Comparison of ENCODE assay signal across 8 cellular contexts in the genomic region with DNA sequence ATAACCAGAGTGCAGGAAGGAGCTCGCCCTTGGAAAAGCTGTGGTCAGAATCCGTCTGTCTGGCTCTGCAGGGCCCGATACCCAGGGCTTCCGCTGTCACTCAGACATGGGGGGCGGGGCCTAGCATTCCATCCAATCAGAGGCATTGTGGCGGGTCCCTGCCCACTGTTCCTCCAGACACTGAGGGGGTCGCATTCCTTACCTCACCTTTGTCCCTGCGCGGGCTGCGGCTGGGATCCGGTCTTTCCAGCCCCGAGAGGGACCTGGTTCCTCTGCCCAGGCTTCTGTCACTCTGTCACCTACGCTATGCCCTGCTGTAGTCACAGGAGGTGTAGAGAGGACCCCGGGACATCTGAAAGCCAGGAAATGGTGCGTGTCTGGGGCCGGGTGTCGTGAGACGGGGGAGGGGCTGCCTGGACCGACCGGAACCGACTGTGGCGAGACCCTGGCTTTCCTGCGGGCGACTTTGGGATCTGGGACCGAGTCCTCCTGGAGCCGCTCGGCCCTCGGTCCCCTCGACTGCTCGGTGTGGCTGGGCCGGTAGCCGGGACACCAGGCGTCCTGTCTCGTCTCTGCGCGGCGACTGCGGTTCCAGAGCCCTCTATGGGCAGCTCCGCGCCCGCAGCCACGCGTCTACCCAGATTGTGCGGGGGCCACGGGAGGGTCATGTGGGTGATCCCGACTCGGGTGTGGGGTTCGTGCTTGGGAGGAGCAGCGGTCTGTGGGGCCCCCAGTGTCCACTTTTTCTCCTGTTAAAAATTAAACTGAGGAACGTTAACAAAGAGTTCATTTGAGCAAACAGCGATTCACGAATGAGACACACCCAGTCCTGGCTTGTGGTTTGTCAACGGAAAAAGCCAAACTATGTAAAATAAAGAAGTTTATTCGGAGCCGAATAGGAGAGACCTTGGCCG. TPM values are rescaled to one million over a fixed set of nuclear protein-coding genes. Genes with fewer than 3 reads are reported as not detected.
DNase-seq lines count a peak whose midpoint lies in the region; ATAC-seq and TF ChIP-seq lines count a peak whose summit lies in the region.

ZNF69 (plus strand) TSS at position 165 of the 914 bp plus-strand sequence; CDS start at position 307, 142 bp downstream.

- ATAC-seq in HG02870 (IDR thresholded peaks at IDR 0.05; ENCODE audit: unreplicated experiment) (peak; percentile 61), naive B cell (ENCODE audit: low read depth in 2 of 2) (peak; percentile 78 to 81)

- DNase-seq in COLO668 (lab: John Stamatoyannopoulos, UW; ENCODE audit: unreplicated experiment) (peak; percentile 73), fibroblast of peridontal ligament (ENCODE audit: extremely low read depth) (peak; percentile 54), naive B cell (peak; percentile 48), HPDE6-E6E7 (ENCODE audit: extremely low spot score) (no peak)
- peak; percentile 14 for DNase-seq in activated T-helper 1 cell treated with anti-CD3 and anti-CD28 coated beads, Interleukin-12 subunit alpha, Interleukin-12 subunit beta, Interleukin-2, Interleukin-4 antibody, amounts not matched to agents 30 ng/mL and 10 ng/mL and 1 ng/mL, durations not matched to agents 14 hours and 24 hours and 36 hours (ENCODE audit: low spot score)
- DNase-seq in stimulated activated CD8-positive, alpha-beta memory T cell treated with anti-CD3 and anti-CD28 coated beads, Interleukin-7, amount 100 ng/mL, for 24 hours (ENCODE audit: low read depth): peak; percentile 42

- H3K4me1 Mint-ChIP-seq in activated T-helper 1 cell treated with anti-CD3 and anti-CD28 coated beads, Interleukin-12 subunit alpha, Interleukin-12 subunit beta, Interleukin-2, Interleukin-4 antibody, amounts not matched to agents 30 ng/mL and 10 ng/mL and 1 ng/mL, durations not matched to agents 14 hours and 24 hours and 36 hours (ENCODE audit: low read depth): peaks cover 20% of the 10 kb centered on the region
- peaks cover 21 to 26% (median 24%) of the 10 kb centered on the region in 3 donors for H3K4me1 Mint-ChIP-seq in naive B cell

- peaks cover 5% of the 10 kb centered on the region for H3K9me3 Mint-ChIP-seq in activated T-helper 1 cell treated with anti-CD3 and anti-CD28 coated beads, Interleukin-12 subunit alpha, Interleukin-12 subunit beta, Interleukin-2, Interleukin-4 antibody, amounts not matched to agents 30 ng/mL and 10 ng/mL and 1 ng/mL, durations not matched to agents 14 hours and 24 hours and 36 hours
- H3K9me3 Mint-ChIP-seq in naive B cell: peaks cover 2 to 12% (median 5%) of the 10 kb centered on the region in 7 donors

- H3K36me3 Mint-ChIP-seq in activated T-helper 1 cell treated with anti-CD3 and anti-CD28 coated beads, Interleukin-12 subunit alpha, Interleukin-12 subunit beta, Interleukin-2, Interleukin-4 antibody, amounts not matched to agents 30 ng/mL and 10 ng/mL and 1 ng/mL, durations not matched to agents 14 hours and 24 hours and 36 hours (ENCODE audit: low read depth): peaks cover 4% of the 10 kb centered on the region
- H3K36me3 Mint-ChIP-seq in naive B cell: peaks cover 0 to 7% of the 10 kb centered on the region in 2 donors

- intact Hi-C loops in activated T-helper 1 cell treated with anti-CD3 and anti-CD28 coated beads, Interleukin-12 subunit alpha, Interleukin-12 subunit beta, Interleukin-2, Interleukin-4 antibody, amounts not matched to agents 30 ng/mL and 10 ng/mL and 1 ng/mL, durations not matched to agents 14 hours and 24 hours and 36 hours (cut with micrococcal nuclease): no loop called here

- peak within 1 kb of the TSS; percentile 61 for H3K27ac Mint-ChIP-seq in activated T-helper 1 cell treated with anti-CD3 and anti-CD28 coated beads, Interleukin-12 subunit alpha, Interleukin-12 subunit beta, Interleukin-2, Interleukin-4 antibody, amounts not matched to agents 30 ng/mL and 10 ng/mL and 1 ng/mL, durations not matched to agents 14 hours and 24 hours and 36 hours
- peak within 1 kb of the TSS; percentile 78 to 93 (median 88) for H3K27ac Mint-ChIP-seq in naive B cell

- H3K4me3 Mint-ChIP-seq in activated T-helper 1 cell treated with anti-CD3 and anti-CD28 coated beads, Interleukin-12 subunit alpha, Interleukin-12 subunit beta, Interleukin-2, Interleukin-4 antibody, amounts not matched to agents 30 ng/mL and 10 ng/mL and 1 ng/mL, durations not matched to agents 14 hours and 24 hours and 36 hours: peak within 1 kb of the TSS; percentile 84
- H3K4me3 Mint-ChIP-seq in naive B cell: peak within 1 kb of the TSS; percentile 88 to 97 (median 94)

- no peaks in the 10 kb centered on the region for H3K27me3 Mint-ChIP-seq in activated T-helper 1 cell treated with anti-CD3 and anti-CD28 coated beads, Interleukin-12 subunit alpha, Interleukin-12 subunit beta, Interleukin-2, Interleukin-4 antibody, amounts not matched to agents 30 ng/mL and 10 ng/mL and 1 ng/mL, durations not matched to agents 14 hours and 24 hours and 36 hours (ENCODE audit: insufficient read depth)
- H3K27me3 Mint-ChIP-seq in naive B cell: no peaks in the 10 kb centered on the region

TF ChIP-seq in PFSK-1, 5 proteins besides CTCF, POLR2A, EP300 and RAD21:
- TF ChIP-seq POLR2AphosphoS5 (IDR thresholded peaks at IDR 0.05; ENCODE audit: low read depth, low read length) (peak; percentile 59; the same call in 1 of the 2 replicates), SIN3A (IDR thresholded peaks at IDR 0.05; ENCODE audit: borderline replicate concordance, insufficient read depth, low read length) (no peak)

RNA-seq across cellular contexts. Expression of gene ZNF69, which starts in this region (rescaled TPM):
- polyA plus RNA-seq in PFSK-1 (2012; ENCODE audit: insufficient read length, low read depth): 0.21 TPM
- 0.16 and 0.29 TPM in 2 replicates for total RNA-seq in activated T-helper 1 cell treated with anti-CD3 and anti-CD28 coated beads, Interleukin-12 subunit alpha, Interleukin-12 subunit beta, Interleukin-2, Interleukin-4 antibody, amounts not matched to agents 30 ng/mL and 10 ng/mL and 1 ng/mL, durations not matched to agents 14 hours and 24 hours and 36 hours
- 1 to 10 TPM in 3 of 6 donors, under 1 TPM in 3; 0.30 to 2.3 (median 0.95) TPM for polyA plus RNA-seq in naive B cell (ENCODE audit: low read depth in 6 of 6)

Comparison
In these comparisons a context has a peak if more than half of its experiments do, and no peak if none do; other contexts are left out.
1. Peak in DNase-seq in activated T-helper 1 cell treated with anti-CD3 and anti-CD28 coated beads, Interleukin-12 subunit alpha, Interleukin-12 subunit beta, Interleukin-2, Interleukin-4 antibody, amounts not matched to agents 30 ng/mL and 10 ng/mL and 1 ng/mL, durations not matched to agents 14 hours and 24 hours and 36 hours; RNA of the gene not detected or under 1 TPM.